12 cellular contexts compared by ENCODE assay signal in genomic region chr18:70195014-70195614, GRCh38. TPM values are rescaled to one million over a fixed set of nuclear protein-coding genes. Genes with fewer than 3 reads are reported as not detected.
A peak's percentile ranks its signal among the peaks of the same experiment; 100 is the strongest.
DNase-seq lines count a peak whose midpoint lies in the region; ATAC-seq, FAIRE-seq and TF ChIP-seq lines count a peak whose summit lies in the region.
"Had no signal": no experiment of that assay in that cellular context is flagged by ENCODE, and none has a peak within 500 bp of the region (broad histone marks: within the 10 kb centered on the region; RNA-seq: fewer than 3 reads in every experiment).

No MANE protein-coding gene starts in this region.

- no peak overlapping the region for H3K27ac ChIP-seq in kidney (ENCODE audit: low read depth in 2 of 2, low read length in 2 of 2)
- H3K27ac ChIP-seq: tibial nerve had no signal

- no peaks in the 10 kb centered on the region for H3K27me3 Mint-ChIP-seq in activated naive CD8-positive, alpha-beta T cell treated with anti-CD3 and anti-CD28 coated beads, Interleukin-2, amount 50 U/mL, for 24 hours

- intact Hi-C loops in kidney (cut with DNase I), result loop anchor here (5.0 kb wide), 1 partner anchor 237 kb away; no protein-coding TSS in a partner anchor

- H3K4me3 ChIP-seq in kidney (ENCODE audit: low read length in 2 of 2), result no peak overlapping the region
- H3K4me3 ChIP-seq: tibial nerve had no signal

- no peaks in the 10 kb centered on the region for H3K9me3 Mint-ChIP-seq in activated naive CD8-positive, alpha-beta T cell treated with anti-CD3 and anti-CD28 coated beads, Interleukin-2, amount 50 U/mL, for 24 hours
- H3K9me3 Mint-ChIP-seq: mesothelial cell of epicardium had no signal

- H3K9ac ChIP-seq in kidney (ENCODE audit: low read length in 2 of 2), result no peak overlapping the region

- no peaks in the 10 kb centered on the region for H3K9me3 ChIP-seq in kidney (ENCODE audit: control insufficient read depth in 1 of 2, low read length in 2 of 2)
- H3K9me3 ChIP-seq: tibial nerve had no signal

- FAIRE-seq in kidney (lab: Jason Lieb, UNC), result no peak
- FAIRE-seq: bronchial epithelial cell had no signal

- no peak overlapping the region for H3K4me3 Mint-ChIP-seq in activated naive CD8-positive, alpha-beta T cell treated with anti-CD3 and anti-CD28 coated beads, Interleukin-2, amount 50 U/mL, for 24 hours
- H3K4me3 Mint-ChIP-seq: mesothelial cell of epicardium had no signal

- TF ChIP-seq CTCF in GM10266 (IDR thresholded peaks at IDR 0.05; ENCODE audit: control insufficient read depth, insufficient read depth, low read depth, missing control alignments), result no peak
- no peak for TF ChIP-seq CTCF in kidney (IDR thresholded peaks at IDR 0.05; ENCODE audit: borderline replicate concordance, extremely low read depth, insufficient read depth)

- H3K27ac Mint-ChIP-seq in activated naive CD8-positive, alpha-beta T cell treated with anti-CD3 and anti-CD28 coated beads, Interleukin-2, amount 50 U/mL, for 24 hours, result peak overlapping the region; percentile 46
- H3K27ac Mint-ChIP-seq: mesothelial cell of epicardium had no signal

- peak; percentile 46 for ATAC-seq in GM18511 (IDR thresholded peaks at IDR 0.05; ENCODE audit: unreplicated experiment)
- ATAC-seq in GM21381 (IDR thresholded peaks at IDR 0.05; ENCODE audit: unreplicated experiment), result peak; percentile 43
- ATAC-seq in HG03097 (IDR thresholded peaks at IDR 0.05; ENCODE audit: low FRiP score, unreplicated experiment), result peak; percentile 25
- no peak for ATAC-seq in activated naive CD8-positive, alpha-beta T cell treated with anti-CD3 and anti-CD28 coated beads, Interleukin-2, amount 50 U/mL, for 24 hours

- H3K4me1 ChIP-seq in kidney (ENCODE audit: control insufficient read depth in 1 of 2, insufficient read depth in 1 of 2, low read depth in 1 of 2, low read length in 2 of 2), result no peaks in the 10 kb centered on the region

- H3K36me3 ChIP-seq in kidney (ENCODE audit: control insufficient read depth in 1 of 2, insufficient read depth in 2 of 2, low read length in 2 of 2), result peaks cover 0 to 7% of the 10 kb centered on the region in 2 donors

- DNase-seq in activated naive CD8-positive, alpha-beta T cell treated with anti-CD3 and anti-CD28 coated beads, Interleukin-2, amount 50 U/mL, for 24 hours, result no peak
- no peak for DNase-seq in cerebellar nuclear complex (lab: John Stamatoyannopoulos, UW)
- DNase-seq in Kasumi-1 (lab: John Stamatoyannopoulos, UW), result no peak
- DNase-seq in GM10266 (ENCODE audit: extremely low spot score), result no peak
- DNase-seq in kidney, result no peak
- DNase-seq: DMS153 had no signal

- peaks cover 65% of the 10 kb centered on the region for H3K36me3 Mint-ChIP-seq in activated naive CD8-positive, alpha-beta T cell treated with anti-CD3 and anti-CD28 coated beads, Interleukin-2, amount 50 U/mL, for 24 hours (ENCODE audit: low read depth)

- H3K4me1 Mint-ChIP-seq in activated naive CD8-positive, alpha-beta T cell treated with anti-CD3 and anti-CD28 coated beads, Interleukin-2, amount 50 U/mL, for 24 hours, result peaks cover 32% of the 10 kb centered on the region
- H3K4me1 Mint-ChIP-seq: mesothelial cell of epicardium had no signal

RNA-seq across cellular contexts. Expression of gene RTTN, which starts 10.4 kb away (rescaled TPM):
- 12.3 TPM for total RNA-seq in kidney
- 6.3 TPM for polyA plus RNA-seq in kidney (ENCODE audit: insufficient read depth, low read depth, low replicate concordance)
